ENCODE assay signal across 7 cellular contexts in the genomic region with DNA sequence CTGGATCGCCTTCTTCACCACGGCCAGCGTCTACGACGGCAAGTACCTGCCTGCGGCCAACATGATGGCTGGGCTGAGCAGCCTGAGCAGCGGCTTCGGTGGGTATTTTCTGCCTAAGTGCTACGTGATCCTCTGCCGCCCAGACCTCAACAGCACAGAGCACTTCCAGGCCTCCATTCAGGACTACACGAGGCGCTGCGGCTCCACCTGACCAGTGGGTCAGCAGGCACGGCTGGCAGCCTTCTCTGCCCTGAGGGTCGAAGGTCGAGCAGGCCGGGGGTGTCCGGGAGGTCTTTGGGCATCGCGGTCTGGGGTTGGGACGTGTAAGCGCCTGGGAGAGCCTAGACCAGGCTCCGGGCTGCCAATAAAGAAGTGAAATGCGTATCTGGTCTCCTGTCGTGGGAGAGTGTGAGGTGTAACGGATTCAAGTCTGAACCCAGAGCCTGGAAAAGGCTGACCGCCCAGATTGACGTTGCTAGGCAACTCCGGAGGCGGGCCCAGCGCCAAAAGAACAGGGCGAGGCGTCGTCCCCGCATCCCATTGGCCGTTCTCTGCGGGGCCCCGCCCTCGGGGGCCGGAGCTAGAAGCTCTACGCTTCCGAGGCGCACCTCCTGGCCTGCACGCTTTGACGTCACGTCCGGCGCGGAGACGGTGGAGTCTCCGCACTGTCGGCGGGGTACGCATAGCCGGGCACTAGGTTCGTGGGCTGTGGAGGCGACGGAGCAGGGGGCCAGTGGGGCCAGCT. TPM values are rescaled to one million over a fixed set of nuclear protein-coding genes. Genes with fewer than 3 reads are reported as not detected.
DNase-seq lines count a peak whose midpoint lies in the region; ATAC-seq and TF ChIP-seq lines count a peak whose summit lies in the region.

ZBTB48 (plus strand) TSS at position 621 of the 745 bp plus-strand sequence. CDS start 616 bp downstream, outside the sequence.

- H3K4me3 ChIP-seq in hepatocyte: peak within 1 kb of the TSS; percentile 60

- peak within 1 kb of the TSS; percentile 77 for H3K27ac ChIP-seq in hepatocyte

- H3K9me2 ChIP-seq in hepatocyte (replicated peaks; ENCODE audit: insufficient read depth): no peaks in the 10 kb centered on the region

- H2AFZ ChIP-seq in hepatocyte: peak within 1 kb of the TSS; percentile 51

- peaks cover 35% of the 10 kb centered on the region for H3K4me1 ChIP-seq in hepatocyte (ENCODE audit: insufficient read depth)

- no peaks in the 10 kb centered on the region for H3K9me3 ChIP-seq in hepatocyte (ENCODE audit: low read depth)

- H3K4me2 ChIP-seq in hepatocyte: peak within 1 kb of the TSS; percentile 97

- H4K20me1 ChIP-seq in hepatocyte (ENCODE audit: insufficient read depth, poor library complexity, severe bottlenecking): no peaks in the 10 kb centered on the region

- 22% methylated on average over 54 of the region's 58 CpGs for WGBS in hepatocyte (ENCODE audit: low lambda C conversion rate, missing lambda C conversion rate)

- peaks cover 37% of the 10 kb centered on the region for H3K79me2 ChIP-seq in hepatocyte

- no peak for TF ChIP-seq CTCF in hepatocyte (IDR thresholded peaks at IDR 0.05; ENCODE audit: poor library complexity)

- H3K36me3 ChIP-seq in hepatocyte (replicated peaks; ENCODE audit: insufficient read depth, low read depth): no peaks in the 10 kb centered on the region

- ATAC-seq in GM18508 (IDR thresholded peaks at IDR 0.05; ENCODE audit: insufficient read depth, unreplicated experiment) (peak; percentile 78), HG03025 (IDR thresholded peaks at IDR 0.05; ENCODE audit: low FRiP score, unreplicated experiment) (peak; percentile 85)

- H3K27me3 ChIP-seq in hepatocyte: no peaks in the 10 kb centered on the region

- DNase-seq in NCI-H2081 (lab: John Stamatoyannopoulos, UW) (peak; percentile 99), T1000 (lab: John Stamatoyannopoulos, UW) (peak; percentile 98), astrocyte of the hippocampus (ENCODE audit: low read depth, low spot score) (peak; percentile 99), hepatocyte (ENCODE audit: low spot score) (peak; percentile 99), renal cortical epithelial cell (ENCODE audit: low read depth) (peak; percentile 91)

RNA-seq across cellular contexts. Expression of gene ZBTB48, which starts in this region (rescaled TPM):
- total RNA-seq in hepatocyte: 22.9 and 24.3 TPM in 2 replicates
- polyA plus RNA-seq in hepatocyte: 24.8 and 25.3 TPM in 2 replicates
- 19.3 and 21.2 TPM in 2 replicates for total RNA-seq in renal cortical epithelial cell

Comparison
In these comparisons a context has a peak if more than half of its experiments do, and no peak if none do; other contexts are left out.
1. Peak in every context shown above with its lines: DNase-seq, ATAC-seq, H3K4me3 ChIP-seq and H3K27ac ChIP-seq.